In genomic region chr6:61586934-61587537, GRCh38 we compare ENCODE assay signal across 22 cellular contexts.
"Had no signal": no experiment of that assay in that cellular context is flagged by ENCODE, and none has a peak within 500 bp of the region (broad histone marks: within the 10 kb centered on the region; RNA-seq: fewer than 3 reads in every experiment).

No MANE protein-coding gene starts in this region.

- DNase-seq: activated CD4-positive, alpha-beta T cell treated with anti-CD3 and anti-CD28 coated beads for 4 hours; activated CD4-positive, alpha-beta T cell treated with anti-CD3 and anti-CD28 coated beads, Interleukin-2, amount 50 U/mL, for 48 hours; activated CD4-positive, CD25-positive, alpha-beta regulatory T cell; activated CD8-positive, alpha-beta memory T cell treated with anti-CD3 and anti-CD28 coated beads, Interleukin-2, amount 50 U/mL, for 48 hours; activated naive CD4-positive, alpha-beta T cell; activated T-cell treated with anti-CD3 and anti-CD28 coated beads, Interleukin-2, amount 50 U/mL, for 4 hours; adrenal gland; effector memory CD8-positive, alpha-beta T cell; esophagus squamous epithelium; gastrocnemius medialis; left lung; mammary epithelial cell; midbrain; ovary; small intestine; stimulated activated CD4-positive, alpha-beta T cell treated with anti-CD3 and anti-CD28 coated beads, Interleukin-2, amount 100 ng/mL, for 24 hours; stomach; trophoblast cell; uterus had no signal

- ATAC-seq: activated T-cell treated with anti-CD3 and anti-CD28 coated beads, Interleukin-2, amount 50 U/mL, for 4 hours; effector memory CD8-positive, alpha-beta T cell; gastrocnemius medialis; left lung; natural killer cell treated with Interleukin-12 subunit alpha and Interleukin-12 subunit beta and Interleukin-15 and Interleukin-18, amount 100 ng/mL, for 72 hours; sciatic nerve; stimulated activated memory B cell treated with anti-CD40 and anti-IgM and Interleukin-4, amounts not matched to agents 10 μg/mL and 1 μg/mL and 100 μg/mL, for 72 hours had no signal
